4 cellular contexts compared by ENCODE assay signal in genomic region chr5:798505-799138, GRCh38. TPM values are rescaled to one million over a fixed set of nuclear protein-coding genes. Genes with fewer than 3 reads are reported as not detected.
"Had no signal": no experiment of that assay in that cellular context is flagged by ENCODE, and none has a peak within 500 bp of the region (broad histone marks: within the 10 kb centered on the region; RNA-seq: fewer than 3 reads in every experiment).

No MANE protein-coding gene starts in this region.

RNA-seq across cellular contexts. Expression of gene ZDHHC11B, which starts 14.1 kb away (rescaled TPM):
- total RNA-seq: activated CD4-positive, alpha-beta T cell treated with anti-CD3 and anti-CD28 coated beads, Interleukin-2, amount 10 ng/mL, durations not matched to agents 24 days and 14 days; activated T-helper 1 cell treated with anti-CD3 and anti-CD28 coated beads, Interleukin-12 subunit alpha, Interleukin-12 subunit beta, Interleukin-2, Interleukin-4 antibody, amounts not matched to agents 30 ng/mL and 10 ng/mL and 1 ng/mL, durations not matched to agents 14 hours and 24 hours and 36 hours; epithelial cell of proximal tubule; T-helper 1 cell treated with Interleukin-12 subunit alpha and Interleukin-12 subunit beta and Interleukin-4 antibody, amounts not matched to agents 30 ng/mL and 1 ng/mL, for 36 hours had no signal
